Comparison of ENCODE assay signal across 1 cellular context in genomic region chr2:8592736-8593135, GRCh38.
TF ChIP-seq lines count a peak whose summit lies in the region.

No MANE protein-coding gene starts in this region.

TF ChIP-seq in K562, 482 proteins besides CTCF, POLR2A, EP300 and RAD21:
- TF ChIP-seq ZNF75A (CRISPR knock-in tag; IDR thresholded peaks at IDR 0.05) (no peak), L3MBTL2 (IDR thresholded peaks at IDR 0.05) (peak; percentile 44; the same call in 1 of the 2 replicates), FOXM1 (IDR thresholded peaks at IDR 0.05; ENCODE audit: low read depth) (no peak), FOXM1 (CRISPR knock-in tag; IDR thresholded peaks at IDR 0.05; ENCODE audit: low read depth) (0 out of 2 replicates have a peak, but pooled peaks have one; percentile 33), ZNF785 (CRISPR knock-in tag; IDR thresholded peaks at IDR 0.05) (no peak)
